25 cellular contexts compared by ENCODE assay signal in the genomic region with DNA sequence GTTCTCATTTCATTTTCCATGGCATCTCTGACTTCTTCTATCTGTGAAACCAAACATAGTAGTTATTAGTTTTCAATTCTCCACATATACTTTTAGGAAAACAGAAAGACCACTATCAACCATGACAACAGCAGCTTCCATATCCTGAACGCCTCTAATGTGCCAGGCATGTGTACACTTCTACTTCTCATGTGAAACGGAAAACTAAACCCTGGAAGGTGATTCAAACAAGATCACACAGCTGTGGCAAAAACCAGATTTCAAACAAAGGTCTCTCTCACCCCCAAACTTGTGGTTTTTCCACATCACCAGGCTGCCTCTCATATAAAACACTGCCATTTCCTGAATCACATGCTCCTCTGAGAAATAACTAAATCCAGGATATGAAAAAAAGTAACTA. TPM values are rescaled to one million over a fixed set of nuclear protein-coding genes. Genes with fewer than 3 reads are reported as not detected.
A peak's percentile ranks its signal among the peaks of the same experiment; 100 is the strongest.
DNase-seq lines count a peak whose midpoint lies in the region; ATAC-seq and TF ChIP-seq lines count a peak whose summit lies in the region.
"Had no signal": no experiment of that assay in that cellular context is flagged by ENCODE, and none has a peak within 500 bp of the region (broad histone marks: within the 10 kb centered on the region; RNA-seq: fewer than 3 reads in every experiment).

No MANE protein-coding gene starts in this region.

- H3K4me3 ChIP-seq in CD8-positive, alpha-beta T cell (ENCODE audit: low read depth, low read length), result no peak overlapping the region
- H3K4me3 ChIP-seq: GM12878, K562, SJSA1, vagina had no signal

- no peak for TF ChIP-seq CTCF in CD8-positive, alpha-beta T cell (IDR thresholded peaks at IDR 0.05)

- peaks cover 6% of the 10 kb centered on the region for H3K4me1 Mint-ChIP-seq in activated CD4-positive, alpha-beta T cell treated with anti-CD3 and anti-CD28 coated beads for 36 hours
- peaks cover 1% of the 10 kb centered on the region for H3K4me1 Mint-ChIP-seq in activated CD4-positive, alpha-beta T cell treated with anti-CD3 and anti-CD28 coated beads, Interleukin-2, amount 10 ng/mL, durations not matched to agents 7 days and 5 days
- no peaks in the 10 kb centered on the region for H3K4me1 Mint-ChIP-seq in CD8-positive, alpha-beta T cell (ENCODE audit: low read depth)
- peaks cover 10% of the 10 kb centered on the region for H3K4me1 Mint-ChIP-seq in activated T-helper 17 cell treated with anti-CD3 and anti-CD28 coated beads, Interleukin-2, amount 50 U/mL, for 72 hours
- H3K4me1 Mint-ChIP-seq in naive B cell, result peaks cover 0 to 4% (median 0%) of the 10 kb centered on the region in 3 donors

- peaks cover 58% of the 10 kb centered on the region for H3K36me3 ChIP-seq in CD8-positive, alpha-beta T cell (ENCODE audit: insufficient read depth, low read length)

- no peaks in the 10 kb centered on the region for H3K4me1 ChIP-seq in CD8-positive, alpha-beta T cell (ENCODE audit: insufficient read depth, low read length)
- H3K4me1 ChIP-seq: SJSA1, vagina had no signal

- H3K4me3 Mint-ChIP-seq in activated CD4-positive, alpha-beta T cell treated with anti-CD3 and anti-CD28 coated beads for 36 hours, result no peak overlapping the region
- no peak overlapping the region for H3K4me3 Mint-ChIP-seq in activated CD4-positive, alpha-beta T cell treated with anti-CD3 and anti-CD28 coated beads, Interleukin-2, amount 10 ng/mL, durations not matched to agents 7 days and 5 days
- H3K4me3 Mint-ChIP-seq in CD8-positive, alpha-beta T cell, result no peak overlapping the region
- H3K4me3 Mint-ChIP-seq in activated T-helper 17 cell treated with anti-CD3 and anti-CD28 coated beads, Interleukin-2, amount 50 U/mL, for 72 hours, result no peak overlapping the region
- no peak overlapping the region for H3K4me3 Mint-ChIP-seq in naive B cell
- H3K4me3 Mint-ChIP-seq: CD4-positive, CD25-positive, alpha-beta regulatory T cell had no signal

- no peaks in the 10 kb centered on the region for H3K27me3 Mint-ChIP-seq in activated CD4-positive, alpha-beta T cell treated with anti-CD3 and anti-CD28 coated beads for 36 hours
- H3K27me3 Mint-ChIP-seq in activated CD4-positive, alpha-beta T cell treated with anti-CD3 and anti-CD28 coated beads, Interleukin-2, amount 10 ng/mL, durations not matched to agents 7 days and 5 days, result no peaks in the 10 kb centered on the region
- H3K27me3 Mint-ChIP-seq in CD8-positive, alpha-beta T cell (ENCODE audit: low read depth), result no peaks in the 10 kb centered on the region
- H3K27me3 Mint-ChIP-seq in activated T-helper 17 cell treated with anti-CD3 and anti-CD28 coated beads, Interleukin-2, amount 50 U/mL, for 72 hours, result no peaks in the 10 kb centered on the region
- no peaks in the 10 kb centered on the region for H3K27me3 Mint-ChIP-seq in naive B cell
- H3K27me3 Mint-ChIP-seq: CD4-positive, CD25-positive, alpha-beta regulatory T cell had no signal

- H3K36me3 Mint-ChIP-seq in activated CD4-positive, alpha-beta T cell treated with anti-CD3 and anti-CD28 coated beads for 36 hours (ENCODE audit: low read depth), result peaks cover 73% of the 10 kb centered on the region
- H3K36me3 Mint-ChIP-seq in activated CD4-positive, alpha-beta T cell treated with anti-CD3 and anti-CD28 coated beads, Interleukin-2, amount 10 ng/mL, durations not matched to agents 7 days and 5 days (ENCODE audit: low read depth), result peaks cover 65% of the 10 kb centered on the region
- peaks cover 83% of the 10 kb centered on the region for H3K36me3 Mint-ChIP-seq in CD8-positive, alpha-beta T cell
- peaks cover 99% of the 10 kb centered on the region for H3K36me3 Mint-ChIP-seq in activated T-helper 17 cell treated with anti-CD3 and anti-CD28 coated beads, Interleukin-2, amount 50 U/mL, for 72 hours (ENCODE audit: low read depth)
- peaks cover 19 to 38% of the 10 kb centered on the region in 2 donors for H3K36me3 Mint-ChIP-seq in naive B cell

- ATAC-seq in activated CD4-positive, alpha-beta T cell treated with anti-CD3 and anti-CD28 coated beads for 36 hours, result peak; percentile 37
- ATAC-seq in CD8-positive, alpha-beta T cell, result no peak
- peak; percentile 74 for ATAC-seq in activated T-helper 17 cell treated with anti-CD3 and anti-CD28 coated beads, Interleukin-2, amount 50 U/mL, for 72 hours (replicated peaks)
- ATAC-seq in naive B cell (ENCODE audit: low read depth in 2 of 2) (no peak), HG02610 (IDR thresholded peaks at IDR 0.05; ENCODE audit: unreplicated experiment) (no peak)
- ATAC-seq: GM12878, K562, sciatic nerve had no signal

- H3K27me3 ChIP-seq in CD8-positive, alpha-beta T cell (ENCODE audit: insufficient read depth, low read length), result no peaks in the 10 kb centered on the region
- H3K27me3 ChIP-seq: brain microvascular endothelial cell, SJSA1, vagina had no signal

- no peak for DNase-seq in activated CD4-positive, alpha-beta T cell treated with anti-CD3 and anti-CD28 coated beads for 36 hours
- DNase-seq in activated CD4-positive, alpha-beta T cell treated with anti-CD3 and anti-CD28 coated beads, Interleukin-2, amount 10 ng/mL, durations not matched to agents 7 days and 5 days, result no peak
- no peak for DNase-seq in CD8-positive, alpha-beta T cell
- DNase-seq in naive B cell (no peak), KG1 (lab: John Stamatoyannopoulos, UW) (no peak), T-helper 1 cell (no peak)
- DNase-seq: activated CD4-positive, alpha-beta T cell treated with anti-CD3 and anti-CD28 coated beads for 1 hour; brain microvascular endothelial cell; CD4-positive, CD25-positive, alpha-beta regulatory T cell; DMS 273 treated with DMSO at 0.1 percent for 48 hours; EL; glutamatergic neuron; NCI-H1105; NCI-H1930; NCI-H2227 treated with DMSO at 0.1 percent for 48 hours; stimulated activated CD4-positive, alpha-beta T cell treated with anti-CD3 and anti-CD28 coated beads, Interleukin-12 subunit alpha, Interleukin-12 subunit beta, amount 100 ng/mL, for 4 hours; stimulated activated CD4-positive, alpha-beta T cell treated with anti-CD3 and anti-CD28 coated beads, Interleukin-4, amount 100 ng/mL, for 1 hour had no signal

- H3K9me3 Mint-ChIP-seq in activated CD4-positive, alpha-beta T cell treated with anti-CD3 and anti-CD28 coated beads for 36 hours (ENCODE audit: low read depth), result no peaks in the 10 kb centered on the region
- no peaks in the 10 kb centered on the region for H3K9me3 Mint-ChIP-seq in activated CD4-positive, alpha-beta T cell treated with anti-CD3 and anti-CD28 coated beads, Interleukin-2, amount 10 ng/mL, durations not matched to agents 7 days and 5 days
- no peaks in the 10 kb centered on the region for H3K9me3 Mint-ChIP-seq in CD8-positive, alpha-beta T cell
- no peaks in the 10 kb centered on the region for H3K9me3 Mint-ChIP-seq in activated T-helper 17 cell treated with anti-CD3 and anti-CD28 coated beads, Interleukin-2, amount 50 U/mL, for 72 hours
- H3K9me3 Mint-ChIP-seq in naive B cell, result no peaks in the 10 kb centered on the region
- H3K9me3 Mint-ChIP-seq: CD4-positive, CD25-positive, alpha-beta regulatory T cell had no signal

- H3K9me3 ChIP-seq in CD8-positive, alpha-beta T cell (ENCODE audit: low read length), result no peaks in the 10 kb centered on the region
- H3K9me3 ChIP-seq: SJSA1, vagina had no signal

- peak overlapping the region; percentile 6 for H3K27ac Mint-ChIP-seq in activated CD4-positive, alpha-beta T cell treated with anti-CD3 and anti-CD28 coated beads for 36 hours
- no peak overlapping the region for H3K27ac Mint-ChIP-seq in activated CD4-positive, alpha-beta T cell treated with anti-CD3 and anti-CD28 coated beads, Interleukin-2, amount 10 ng/mL, durations not matched to agents 7 days and 5 days
- H3K27ac Mint-ChIP-seq in CD8-positive, alpha-beta T cell, result peak overlapping the region; percentile 32
- peak overlapping the region; percentile 49 for H3K27ac Mint-ChIP-seq in activated T-helper 17 cell treated with anti-CD3 and anti-CD28 coated beads, Interleukin-2, amount 50 U/mL, for 72 hours
- peak overlapping the region in 4 of 6 donors; percentile 63 to 78 (median 64) for H3K27ac Mint-ChIP-seq in naive B cell

- POLR2A ChIA-PET in activated CD4-positive, alpha-beta T cell treated with anti-CD3 and anti-CD28 coated beads for 36 hours (lab: Charles Lee), result no interaction called here
- POLR2A ChIA-PET in activated CD4-positive, alpha-beta T cell treated with anti-CD3 and anti-CD28 coated beads, Interleukin-2, amount 10 ng/mL, durations not matched to agents 7 days and 5 days (lab: Charles Lee), result no interaction called here
- POLR2A ChIA-PET in CD8-positive, alpha-beta T cell (lab: Charles Lee), result no interaction called here

- intact Hi-C loops in activated CD4-positive, alpha-beta T cell treated with anti-CD3 and anti-CD28 coated beads for 36 hours (cut with DNase I, micrococcal nuclease), result loop anchor here in 1 of 2 experiments (10.0 kb wide), 1 partner anchor 513 kb away; no protein-coding TSS in a partner anchor
- intact Hi-C loops in CD8-positive, alpha-beta T cell (cut with DNase I, micrococcal nuclease), result no loop called here

- CTCF ChIA-PET in activated CD4-positive, alpha-beta T cell treated with anti-CD3 and anti-CD28 coated beads for 36 hours (lab: Charles Lee), result interaction anchor here (0.5 to 0.7 kb wide), 2 partner anchors 25 to 975 kb away, joined by 3 read pairs; no protein-coding TSS in a partner anchor
- CTCF ChIA-PET in activated CD4-positive, alpha-beta T cell treated with anti-CD3 and anti-CD28 coated beads, Interleukin-2, amount 10 ng/mL, durations not matched to agents 7 days and 5 days (lab: Charles Lee), result interaction anchor here (0.7 to 1.7 kb wide), 2 partner anchors 9 to 47 kb away, joined by 3 to 4 read pairs; no protein-coding TSS in a partner anchor
- CTCF ChIA-PET in CD8-positive, alpha-beta T cell (lab: Charles Lee), result no interaction called here

- H3K27ac ChIP-seq in CD8-positive, alpha-beta T cell (ENCODE audit: low read depth, low read length), result no peak overlapping the region
- H3K27ac ChIP-seq: 22Rv1, brain microvascular endothelial cell, SJSA1, vagina had no signal

RNA-seq across cellular contexts. Expression of gene PTCD3, which starts 41.8 kb away (rescaled TPM):
- 100 to 1,000 TPM; 200 to 245 TPM for total RNA-seq in activated CD4-positive, alpha-beta T cell treated with anti-CD3 and anti-CD28 coated beads for 36 hours
- total RNA-seq in activated CD4-positive, alpha-beta T cell treated with anti-CD3 and anti-CD28 coated beads, Interleukin-2, amount 10 ng/mL, durations not matched to agents 7 days and 5 days, result 100 to 1,000 TPM; 141 to 162 TPM
- total RNA-seq in CD8-positive, alpha-beta T cell, result 100 to 1,000 TPM; 179 to 187 TPM
- 100 to 1,000 TPM; 165 to 170 TPM for total RNA-seq in activated T-helper 17 cell treated with anti-CD3 and anti-CD28 coated beads, Interleukin-2, amount 50 U/mL, for 72 hours
- polyA plus RNA-seq in naive B cell (ENCODE audit: low read depth in 6 of 6), result 10 to 100 TPM; 28.8 to 51.9 (median 42.5) TPM

RNA-seq across cellular contexts. Expression of gene POLR1A, which starts 42.1 kb away (rescaled TPM):
- total RNA-seq in activated CD4-positive, alpha-beta T cell treated with anti-CD3 and anti-CD28 coated beads for 36 hours, result 10 to 100 TPM; 38.1 to 45.5 TPM
- 10 to 100 TPM; 34.5 to 36.6 TPM for total RNA-seq in activated CD4-positive, alpha-beta T cell treated with anti-CD3 and anti-CD28 coated beads, Interleukin-2, amount 10 ng/mL, durations not matched to agents 7 days and 5 days
- total RNA-seq in CD8-positive, alpha-beta T cell, result 10 to 100 TPM; 12.3 to 15.2 TPM
- 10 to 100 TPM; 30.3 to 62.0 TPM for total RNA-seq in activated T-helper 17 cell treated with anti-CD3 and anti-CD28 coated beads, Interleukin-2, amount 50 U/mL, for 72 hours
- 1 to 10 TPM in 5 of 6 donors, not detected in 1; 1.9 to 6.2 (median 2.4) TPM for polyA plus RNA-seq in naive B cell (ENCODE audit: low read depth in 6 of 6)

RNA-seq across cellular contexts. Expression of gene IMMT, which starts 47.5 kb away (rescaled TPM):
- total RNA-seq in activated CD4-positive, alpha-beta T cell treated with anti-CD3 and anti-CD28 coated beads for 36 hours, result 100 to 1,000 TPM; 172 to 182 TPM
- 100 to 1,000 TPM; 130 to 135 TPM for total RNA-seq in activated CD4-positive, alpha-beta T cell treated with anti-CD3 and anti-CD28 coated beads, Interleukin-2, amount 10 ng/mL, durations not matched to agents 7 days and 5 days
- total RNA-seq in CD8-positive, alpha-beta T cell, result 10 to 100 TPM; 34.3 to 35.8 TPM
- total RNA-seq in activated T-helper 17 cell treated with anti-CD3 and anti-CD28 coated beads, Interleukin-2, amount 50 U/mL, for 72 hours, result 100 to 1,000 TPM; 138 to 163 TPM
- 10 to 100 TPM; 30.3 to 53.9 (median 39.9) TPM for polyA plus RNA-seq in naive B cell (ENCODE audit: low read depth in 6 of 6)

RNA-seq across cellular contexts. Expression of gene MRPL35, which starts 51.5 kb away (rescaled TPM):
- total RNA-seq in activated CD4-positive, alpha-beta T cell treated with anti-CD3 and anti-CD28 coated beads for 36 hours, result 10 to 100 TPM; 83.2 to 93.2 TPM
- total RNA-seq in activated CD4-positive, alpha-beta T cell treated with anti-CD3 and anti-CD28 coated beads, Interleukin-2, amount 10 ng/mL, durations not matched to agents 7 days and 5 days, result 10 to 100 TPM; 45.0 to 58.0 TPM
- 1 to 10 TPM; 6.7 to 7.0 TPM for total RNA-seq in CD8-positive, alpha-beta T cell
- total RNA-seq in activated T-helper 17 cell treated with anti-CD3 and anti-CD28 coated beads, Interleukin-2, amount 50 U/mL, for 72 hours, result 10 to 100 TPM; 39.4 to 59.5 TPM
- 10 to 100 TPM; 13.6 to 34.5 (median 29.2) TPM for polyA plus RNA-seq in naive B cell (ENCODE audit: low read depth in 6 of 6)

Comparison
In these comparisons a context has a peak if more than half of its experiments do, and no peak if none do; other contexts are left out.
1. ATAC-seq: peak in activated CD4-positive, alpha-beta T cell treated with anti-CD3 and anti-CD28 coated beads for 36 hours (single experiment) and activated T-helper 17 cell treated with anti-CD3 and anti-CD28 coated beads, Interleukin-2, amount 50 U/mL, for 72 hours (single experiment); none in CD8-positive, alpha-beta T cell (single experiment), naive B cell (0 of 2) and HG02610 (single experiment).